ENCODE assay signal across 8 cellular contexts in the genomic region with DNA sequence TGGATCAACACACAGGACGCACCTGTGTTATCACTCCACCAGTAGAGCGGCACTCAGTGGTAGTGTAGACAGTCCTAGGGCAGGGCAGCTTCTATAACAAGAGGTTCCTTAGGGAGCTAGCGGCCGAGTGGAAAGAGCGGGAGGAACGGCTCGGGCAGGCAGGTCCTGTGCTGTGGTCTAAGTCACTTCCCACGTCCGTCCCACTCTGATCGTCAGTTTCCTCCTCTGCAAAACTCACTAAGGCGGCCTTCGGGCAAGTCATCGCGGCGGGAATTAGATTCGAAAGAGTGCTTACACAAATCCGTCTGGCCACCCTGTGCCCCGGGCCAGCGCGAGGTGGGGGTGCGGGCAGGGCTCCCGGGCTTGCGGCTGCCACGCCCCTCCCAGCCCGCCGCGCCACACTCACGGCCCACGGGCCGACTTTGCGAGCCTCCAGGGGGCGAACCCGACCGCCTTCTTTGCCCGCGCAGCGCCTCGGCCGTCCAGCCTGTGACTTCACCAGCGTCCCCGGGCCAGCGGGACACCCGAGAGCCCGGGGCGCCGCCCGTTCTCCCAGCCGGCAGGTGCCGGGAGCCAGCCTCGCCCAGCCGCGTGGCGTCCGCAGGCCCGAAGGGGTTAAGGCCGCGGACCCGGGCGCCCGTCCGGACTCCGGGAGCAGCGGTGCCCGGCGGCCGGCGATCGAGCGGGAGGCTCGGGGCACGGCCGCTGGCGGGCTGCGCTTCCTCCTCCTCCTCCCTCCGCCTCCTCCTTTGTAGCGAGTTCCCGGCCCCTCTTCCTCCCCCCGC. TPM values are rescaled to one million over a fixed set of nuclear protein-coding genes. Genes with fewer than 3 reads are reported as not detected.
DNase-seq lines count a peak whose midpoint lies in the region; ATAC-seq and TF ChIP-seq lines count a peak whose summit lies in the region.

No MANE protein-coding gene starts in this region.

- peak overlapping the region; percentile 50 for H3K4me3 ChIP-seq in OCI-LY1 (ENCODE audit: low read depth, low read length, poor library complexity, severe bottlenecking)
- peak overlapping the region; percentile 77 for H3K4me3 ChIP-seq in osteoblast (ENCODE audit: insufficient read depth, low read length)

- H3K79me2 ChIP-seq in OCI-LY1 (ENCODE audit: insufficient read depth, low read length), result no peaks in the 10 kb centered on the region
- H3K79me2 ChIP-seq in osteoblast (ENCODE audit: insufficient read depth, low read length), result peaks cover 28% of the 10 kb centered on the region

- peak; percentile 25 for DNase-seq in stimulated activated CD4-positive, alpha-beta T cell treated with anti-CD3 and anti-CD28 coated beads, Interleukin-12 subunit alpha, Interleukin-12 subunit beta, amount 100 ng/mL, for 4 hours
- DNase-seq in stimulated activated CD4-positive, alpha-beta T cell treated with anti-CD3 and anti-CD28 coated beads, Interleukin-2, amount 100 ng/mL, for 48 hours, result no peak
- DNase-seq in left cardiac atrium, result peak; percentile 87
- peak; percentile 96 for DNase-seq in osteoblast (ENCODE audit: insufficient read length, low spot score, missing footprints)

- no peaks in the 10 kb centered on the region for H3F3A ChIP-seq in OCI-LY1 (ENCODE audit: insufficient read depth, low read length)

- peaks cover 12% of the 10 kb centered on the region for H3K27me3 ChIP-seq in OCI-LY1 (ENCODE audit: insufficient read depth, low read length)
- H3K27me3 ChIP-seq in osteoblast (ENCODE audit: insufficient read depth, low read length), result peaks cover 4% of the 10 kb centered on the region

- H3K4me1 ChIP-seq in OCI-LY1 (ENCODE audit: insufficient read depth, low read length, severe bottlenecking) (peaks cover 14% of the 10 kb centered on the region), osteoblast (ENCODE audit: insufficient read depth, low read length) (peaks cover 7% of the 10 kb centered on the region)

- ATAC-seq in left cardiac atrium, result peak; percentile 81 to 83
- no peak for ATAC-seq in HG03439 (IDR thresholded peaks at IDR 0.05; ENCODE audit: unreplicated experiment)
- no peak for ATAC-seq in HG02678 (IDR thresholded peaks at IDR 0.05; ENCODE audit: unreplicated experiment)

- H4K20me1 ChIP-seq in OCI-LY1 (ENCODE audit: insufficient read depth, low read length) (no peaks in the 10 kb centered on the region), osteoblast (ENCODE audit: insufficient read depth, low read length) (no peaks in the 10 kb centered on the region)

- H3K9me3 ChIP-seq in OCI-LY1 (ENCODE audit: low read length), result no peaks in the 10 kb centered on the region
- H3K9me3 ChIP-seq in osteoblast (ENCODE audit: low read depth, low read length), result no peaks in the 10 kb centered on the region

- intact Hi-C loops in left cardiac atrium (cut with DNase I), result no loop called here

- peak overlapping the region; percentile 46; the same call in 1 of the 2 replicates for H3K9ac ChIP-seq in OCI-LY1 (ENCODE audit: low read length)

- no peaks in the 10 kb centered on the region for H3K9me2 ChIP-seq in OCI-LY1 (ENCODE audit: low read depth, low read length)

- TF ChIP-seq CTCF in OCI-LY1 (IDR thresholded peaks at IDR 0.05; ENCODE audit: low read length) (no peak), osteoblast (IDR thresholded peaks at IDR 0.05; ENCODE audit: extremely low read depth, low read depth, low read length) (peak; percentile 40)

- no peaks in the 10 kb centered on the region for H3K36me3 ChIP-seq in OCI-LY1 (ENCODE audit: insufficient read depth, low read length)
- H3K36me3 ChIP-seq in osteoblast (ENCODE audit: insufficient read depth, low read length), result no peaks in the 10 kb centered on the region

- no peak overlapping the region for H2AFZ ChIP-seq in OCI-LY1 (ENCODE audit: low read length)
- H2AFZ ChIP-seq in osteoblast (ENCODE audit: low read length), result peak overlapping the region; percentile 87

- no peak overlapping the region for H3K27ac ChIP-seq in OCI-LY1 (ENCODE audit: low read depth, low read length, poor library complexity, severe bottlenecking)
- H3K27ac ChIP-seq in angular gyrus (ENCODE audit: low read depth, low read length), result peak overlapping the region; percentile 89
- H3K27ac ChIP-seq in osteoblast (ENCODE audit: low read depth, low read length), result no peak overlapping the region

- H3K4me2 ChIP-seq in OCI-LY1 (ENCODE audit: low read length), result peak overlapping the region; percentile 72
- H3K4me2 ChIP-seq in osteoblast (ENCODE audit: insufficient read depth, low read length), result peak overlapping the region; percentile 97

RNA-seq across cellular contexts. Expression of a gene that starts 0.4 kb away (rescaled TPM):
- total RNA-seq in left cardiac atrium, result 1 to 10 TPM; 8.5 to 8.9 TPM
- 10.5 and 14.1 TPM in 2 replicates for total RNA-seq in osteoblast

Comparison
In these comparisons a context has a peak if more than half of its experiments do, and no peak if none do; other contexts are left out.
1. DNase-seq: peak in stimulated activated CD4-positive, alpha-beta T cell treated with anti-CD3 and anti-CD28 coated beads, Interleukin-12 subunit alpha, Interleukin-12 subunit beta, amount 100 ng/mL, for 4 hours (single experiment), left cardiac atrium (single experiment) and osteoblast (single experiment); none in stimulated activated CD4-positive, alpha-beta T cell treated with anti-CD3 and anti-CD28 coated beads, Interleukin-2, amount 100 ng/mL, for 48 hours (0 of 2).
2. ATAC-seq: peak in left cardiac atrium (2 of 2); none in HG03439 (single experiment) and HG02678 (single experiment).